ENCODE assay signal across 1 cellular context in genomic region chr10:73781879-73782748, GRCh38.
A peak's percentile ranks its signal among the peaks of the same experiment; 100 is the strongest.
TF ChIP-seq lines count a peak whose summit lies in the region.

Gene CHCHD1 (plus strand): TSS chr10:73782048. CDS start chr10:73782076, 28 bp downstream.

TF ChIP-seq in HepG2, 621 proteins besides CTCF, POLR2A, EP300 and RAD21 (continued from another document and continues in another):
- TF ChIP-seq TCF12 (IDR thresholded peaks at IDR 0.05) = no peak
- TF ChIP-seq TCF12 (CRISPR knock-in tag; IDR thresholded peaks at IDR 0.05) = no peak
- TF ChIP-seq KDM5A (IDR thresholded peaks at IDR 0.05; ENCODE audit: borderline replicate concordance, low read length) = peak; percentile 87
- TF ChIP-seq PCBP1 (IDR thresholded peaks at IDR 0.05; ENCODE audit: borderline replicate concordance, low read depth, low read length) = 0 out of 2 replicates have a peak, but pooled peaks have one; percentile 43
- TF ChIP-seq ZBTB44 (CRISPR knock-in tag; IDR thresholded peaks at IDR 0.05) = peak; percentile 50; the same call in 1 of the 2 replicates
- 0 out of 2 replicates have a peak, but pooled peaks have one; percentile 24 for TF ChIP-seq ZNF552 (CRISPR knock-in tag; IDR thresholded peaks at IDR 0.05; ENCODE audit: borderline replicate concordance)
- peak; percentile 98 for TF ChIP-seq GMEB2 (CRISPR knock-in tag; IDR thresholded peaks at IDR 0.05; ENCODE audit: low read depth)
- no peak for TF ChIP-seq SNAPC4 (CRISPR knock-in tag; IDR thresholded peaks at IDR 0.05)
- peak; percentile 98 for TF ChIP-seq GATAD1 (CRISPR knock-in tag; IDR thresholded peaks at IDR 0.05)
- TF ChIP-seq ZNF143 (CRISPR knock-in tag; IDR thresholded peaks at IDR 0.05) = peak; percentile 97
- TF ChIP-seq POGZ (CRISPR knock-in tag; IDR thresholded peaks at IDR 0.05) = peak; percentile 54
- TF ChIP-seq ZNF740 (CRISPR knock-in tag; IDR thresholded peaks at IDR 0.05) = peak; percentile 78; the same call in 1 of the 2 replicates
- TF ChIP-seq PHB2 (IDR thresholded peaks at IDR 0.05; ENCODE audit: partially characterized antibody) = no peak
- TF ChIP-seq YY1 (IDR thresholded peaks at IDR 0.05; ENCODE audit: insufficient read depth, insufficient replicate concordance, low read depth, low read length) = peak; percentile 94
- no peak for TF ChIP-seq ATF1 (CRISPR knock-in tag; IDR thresholded peaks at IDR 0.05)
- 0 out of 2 replicates have a peak, but pooled peaks have one; percentile 29 for TF ChIP-seq ZNF180 (CRISPR knock-in tag; IDR thresholded peaks at IDR 0.05; ENCODE audit: borderline replicate concordance, low read depth)
- TF ChIP-seq CBX5 (CRISPR knock-in tag; IDR thresholded peaks at IDR 0.05; ENCODE audit: borderline replicate concordance) = peak; percentile 53; the same call in 1 of the 2 replicates
- peak; percentile 74 for TF ChIP-seq SALL1 (CRISPR knock-in tag; IDR thresholded peaks at IDR 0.05)
- TF ChIP-seq REPIN1 (CRISPR knock-in tag; IDR thresholded peaks at IDR 0.05; ENCODE audit: borderline replicate concordance, low read depth) = peak; percentile 83; the same call in 1 of the 2 replicates
- peak; percentile 38; the same call in 1 of the 2 replicates for TF ChIP-seq ZNF142 (CRISPR knock-in tag; IDR thresholded peaks at IDR 0.05)
- TF ChIP-seq ZMAT5 (CRISPR knock-in tag; IDR thresholded peaks at IDR 0.05; ENCODE audit: borderline replicate concordance, low read depth) = no peak
- no peak for TF ChIP-seq SNRNP70 (IDR thresholded peaks at IDR 0.05; ENCODE audit: low read depth, low read length)
- peak; percentile 97 for TF ChIP-seq SAP130 (CRISPR knock-in tag; IDR thresholded peaks at IDR 0.05; ENCODE audit: low read depth)
- no peak for TF ChIP-seq ARNTL (CRISPR knock-in tag; IDR thresholded peaks at IDR 0.05)
- no peak for TF ChIP-seq ZNF773 (CRISPR knock-in tag; IDR thresholded peaks at IDR 0.05; ENCODE audit: borderline replicate concordance)
- no peak for TF ChIP-seq MAF1 (CRISPR knock-in tag; IDR thresholded peaks at IDR 0.05; ENCODE audit: borderline replicate concordance)
- peak; percentile 97 for TF ChIP-seq RXRA (CRISPR knock-in tag; IDR thresholded peaks at IDR 0.05)
- no peak for TF ChIP-seq LRRFIP1 (CRISPR knock-in tag; conservative IDR thresholded peaks at IDR 0.05)
- peak; percentile 42 for TF ChIP-seq ZFX (CRISPR knock-in tag; IDR thresholded peaks at IDR 0.05; ENCODE audit: low read depth)
- no peak for TF ChIP-seq SP1 (IDR thresholded peaks at IDR 0.05)
- peak; percentile 51 for TF ChIP-seq SP1 (CRISPR knock-in tag; IDR thresholded peaks at IDR 0.05)
- no peak for TF ChIP-seq ZNF382 (CRISPR knock-in tag; IDR thresholded peaks at IDR 0.05; ENCODE audit: borderline replicate concordance)
- no peak for TF ChIP-seq MAZ (IDR thresholded peaks at IDR 0.05; ENCODE audit: borderline replicate concordance, low read depth, low read length)
- peak; percentile 76; the same call in 1 of the 2 replicates for TF ChIP-seq MAZ (CRISPR knock-in tag; IDR thresholded peaks at IDR 0.05; ENCODE audit: low read depth)
- TF ChIP-seq CREB3 (CRISPR knock-in tag; IDR thresholded peaks at IDR 0.05) = no peak
- 0 out of 2 replicates have a peak, but pooled peaks have one; percentile 21 for TF ChIP-seq ZNF446 (CRISPR knock-in tag; IDR thresholded peaks at IDR 0.05)
- no peak for TF ChIP-seq ZSCAN12 (CRISPR knock-in tag; IDR thresholded peaks at IDR 0.05)
- TF ChIP-seq ZFP91 (CRISPR knock-in tag; IDR thresholded peaks at IDR 0.05; ENCODE audit: borderline replicate concordance) = peak; percentile 84; the same call in 1 of the 2 replicates
- no peak for TF ChIP-seq ZFYVE20 (CRISPR knock-in tag; IDR thresholded peaks at IDR 0.05; ENCODE audit: borderline replicate concordance, low read depth)
- peak; percentile 58; the same call in 1 of the 2 replicates for TF ChIP-seq ZNF33B (CRISPR knock-in tag; IDR thresholded peaks at IDR 0.05)
